ENCODE assay signal across 8 cellular contexts in genomic region chr4:1008840-1009646, GRCh38. TPM values are rescaled to one million over a fixed set of nuclear protein-coding genes. Genes with fewer than 3 reads are reported as not detected.
DNase-seq lines count a peak whose midpoint lies in the region; ATAC-seq and TF ChIP-seq lines count a peak whose summit lies in the region.

No MANE protein-coding gene starts in this region.

- H3K27me3 ChIP-seq in muscle layer of colon (ENCODE audit: control insufficient read depth in 1 of 2, insufficient read depth in 2 of 2, low read length in 2 of 2) (peaks cover 20 to 38% of the 10 kb centered on the region in 2 donors), vagina (no peaks in the 10 kb centered on the region)

- ATAC-seq in HG02970 (IDR thresholded peaks at IDR 0.05; ENCODE audit: low FRiP score, unreplicated experiment), result no peak
- ATAC-seq in HG02884 (IDR thresholded peaks at IDR 0.05; ENCODE audit: unreplicated experiment), result no peak

- TF ChIP-seq CTCF in choroid plexus epithelial cell (conservative IDR thresholded peaks at IDR 0.05; ENCODE audit: low read depth, low read length) (no peak), vagina (IDR thresholded peaks at IDR 0.05) (no peak)

- H3K4me3 Mint-ChIP-seq in T-helper 1 cell treated with Interleukin-12 subunit alpha and Interleukin-12 subunit beta and Interleukin-4 antibody, amounts not matched to agents 30 μg/mL and 1 μg/mL, for 36 hours, result peak overlapping the region; percentile 73

- H3K9me3 ChIP-seq in muscle layer of colon (ENCODE audit: low read length), result no peaks in the 10 kb centered on the region
- no peaks in the 10 kb centered on the region for H3K9me3 ChIP-seq in vagina

- H3K9me3 Mint-ChIP-seq in T-helper 1 cell treated with Interleukin-12 subunit alpha and Interleukin-12 subunit beta and Interleukin-4 antibody, amounts not matched to agents 30 μg/mL and 1 μg/mL, for 36 hours, result no peaks in the 10 kb centered on the region

- peak in 5 of 6 experiments; percentile 10 to 69 (median 51) for DNase-seq in stimulated activated naive CD4-positive, alpha-beta T cell (lab: John Stamatoyannopoulos, UW)
- DNase-seq in stimulated activated naive CD4-positive, alpha-beta T cell treated with Interleukin-2 at 50 U/mL for 16 hours (lab: John Stamatoyannopoulos, UW), result no peak
- DNase-seq in choroid plexus epithelial cell (ENCODE audit: low read depth), result no peak
- DNase-seq in vagina (ENCODE audit: extremely low spot score in 2 of 2), result no peak

- H3K36me3 ChIP-seq in muscle layer of colon (ENCODE audit: insufficient read depth, low read length) (no peaks in the 10 kb centered on the region), vagina (no peaks in the 10 kb centered on the region)

- H3K36me3 Mint-ChIP-seq in T-helper 1 cell treated with Interleukin-12 subunit alpha and Interleukin-12 subunit beta and Interleukin-4 antibody, amounts not matched to agents 30 μg/mL and 1 μg/mL, for 36 hours (ENCODE audit: low read depth), result no peaks in the 10 kb centered on the region

- H3K27me3 Mint-ChIP-seq in T-helper 1 cell treated with Interleukin-12 subunit alpha and Interleukin-12 subunit beta and Interleukin-4 antibody, amounts not matched to agents 30 μg/mL and 1 μg/mL, for 36 hours (ENCODE audit: low read depth), result peaks cover 35% of the 10 kb centered on the region

- H3K27ac ChIP-seq in muscle layer of colon (ENCODE audit: low read depth, low read length), result no peak overlapping the region
- peak overlapping the region; percentile 70 for H3K27ac ChIP-seq in vagina

- H3K27ac Mint-ChIP-seq in T-helper 1 cell treated with Interleukin-12 subunit alpha and Interleukin-12 subunit beta and Interleukin-4 antibody, amounts not matched to agents 30 μg/mL and 1 μg/mL, for 36 hours, result no peak overlapping the region

- H3K9ac ChIP-seq in muscle layer of colon (ENCODE audit: low read length), result no peak overlapping the region

- peaks cover 13% of the 10 kb centered on the region for H3K4me1 Mint-ChIP-seq in T-helper 1 cell treated with Interleukin-12 subunit alpha and Interleukin-12 subunit beta and Interleukin-4 antibody, amounts not matched to agents 30 μg/mL and 1 μg/mL, for 36 hours (ENCODE audit: low read depth)

- intact Hi-C loops in vagina (cut with DNase I), result no loop called here

- TF ChIP-seq POLR2A in vagina (IDR thresholded peaks at IDR 0.05), result no peak

- peak overlapping the region; percentile 62 for H3K4me3 ChIP-seq in choroid plexus epithelial cell (ENCODE audit: low read depth, low read length)
- H3K4me3 ChIP-seq in muscle layer of colon (ENCODE audit: low read depth in 1 of 2, low read length in 2 of 2), result peak overlapping the region; percentile 71 to 75
- H3K4me3 ChIP-seq in vagina, result peak overlapping the region; percentile 66 to 82

- H3K4me1 ChIP-seq in muscle layer of colon (ENCODE audit: insufficient read depth, low read length), result peaks cover 18% of the 10 kb centered on the region
- peaks cover 30% of the 10 kb centered on the region for H3K4me1 ChIP-seq in vagina

RNA-seq across cellular contexts. Expression of gene FGFRL1, which starts 2.4 kb away (rescaled TPM):
- 20.9 TPM for total RNA-seq in vagina

RNA-seq across cellular contexts. Expression of gene SLC26A1, which starts 15.8 kb away (rescaled TPM):
- total RNA-seq in vagina, result 2.9 TPM

RNA-seq across cellular contexts. Expression of gene IDUA, which starts 22.2 kb away (rescaled TPM):
- total RNA-seq in vagina, result 28.0 TPM

RNA-seq across cellular contexts. Expression of gene DGKQ, which starts 35.7 kb away (rescaled TPM):
- 16.2 TPM for total RNA-seq in vagina

Comparison
In these comparisons a context has a peak if more than half of its experiments do, and no peak if none do; other contexts are left out.
1. DNase-seq: peak in stimulated activated naive CD4-positive, alpha-beta T cell (5 of 6); none in stimulated activated naive CD4-positive, alpha-beta T cell treated with Interleukin-2 at 50 U/mL for 16 hours (single experiment), choroid plexus epithelial cell (single experiment) and vagina (0 of 2).
2. Peak in every context shown above with its lines, with median percentiles within 50 percentile points of each other: H3K4me3 ChIP-seq.